ENCODE assay signal across 12 cellular contexts in the genomic region with DNA sequence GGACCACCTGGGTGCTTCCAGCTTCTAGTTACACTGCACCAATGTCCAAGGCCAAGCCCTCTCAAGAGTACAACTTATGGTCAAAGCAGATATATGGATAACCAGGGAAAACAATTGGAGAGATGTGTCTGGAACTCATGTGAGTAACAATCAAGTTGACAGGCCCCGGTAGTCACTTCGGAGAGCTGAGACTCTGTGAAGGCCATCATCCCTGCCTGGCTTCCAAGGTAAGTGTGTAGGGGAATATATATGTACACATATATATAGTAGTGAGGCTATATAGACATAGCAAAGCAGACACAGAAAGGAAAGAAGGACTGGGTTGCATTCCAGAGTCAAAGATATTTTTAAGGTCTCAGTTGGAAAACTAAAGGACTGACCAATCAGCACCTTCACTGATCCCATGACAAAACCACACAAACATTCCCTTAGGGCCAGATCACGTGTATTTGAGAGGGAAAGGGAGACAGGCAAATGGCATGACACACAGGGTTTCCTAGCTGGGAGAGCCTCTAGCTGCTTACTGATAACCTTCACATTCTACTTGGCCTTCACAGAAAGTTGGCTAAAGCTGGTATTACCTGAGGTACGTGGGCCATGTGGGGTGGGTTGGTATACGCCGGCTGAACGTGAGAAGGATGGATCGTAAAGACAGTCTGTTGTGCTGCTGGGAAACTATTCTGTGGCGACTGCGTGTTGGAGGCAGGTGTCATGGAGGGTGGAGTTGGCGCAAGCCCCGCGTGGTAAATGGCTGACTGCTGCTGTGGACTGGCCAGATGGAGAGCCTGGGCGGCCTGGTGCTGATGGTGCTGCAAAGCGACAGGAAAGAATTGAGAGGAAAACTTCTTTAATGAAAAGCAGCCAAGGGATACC. TPM values are rescaled to one million over a fixed set of nuclear protein-coding genes. Genes with fewer than 3 reads are reported as not detected.
DNase-seq lines count a peak whose midpoint lies in the region; ATAC-seq and TF ChIP-seq lines count a peak whose summit lies in the region.
"Had no signal": no experiment of that assay in that cellular context is flagged by ENCODE, and none has a peak within 500 bp of the region (broad histone marks: within the 10 kb centered on the region; RNA-seq: fewer than 3 reads in every experiment).

No MANE protein-coding gene starts in this region.

- CTCF ChIA-PET in activated naive CD4-positive, alpha-beta T cell treated with anti-CD3 and anti-CD28 coated beads for 36 hours (lab: Charles Lee): interaction anchor here (0.5 to 23.4 kb wide), 4 partner anchors 51 to 334 kb away, joined by 3 to 763 read pairs (median 3); partner anchors contain the start of gene SH2B3
- CTCF ChIA-PET in activated B cell treated with CpG ODN at 0.5 μM for 24 hours (lab: Charles Lee): interaction anchor here (1.5 to 12.1 kb wide), 2 partner anchors 57 to 74 kb away, joined by 3 to 522 read pairs; partner anchors contain the start of gene SH2B3

- POLR2A ChIA-PET in activated B cell treated with CpG ODN at 0.5 μM for 24 hours (lab: Charles Lee): no interaction called here

- H3K9me3 Mint-ChIP-seq in activated naive CD4-positive, alpha-beta T cell treated with anti-CD3 and anti-CD28 coated beads for 36 hours: no peaks in the 10 kb centered on the region
- H3K9me3 Mint-ChIP-seq in activated B cell treated with CpG ODN at 0.5 μM for 24 hours: no peaks in the 10 kb centered on the region
- H3K9me3 Mint-ChIP-seq in stimulated activated effector memory CD8-positive, alpha-beta T cell treated with anti-CD3 and anti-CD28 coated beads, Interleukin-12 subunit alpha, Interleukin-12 subunit beta, amount 100 ng/mL, for 72 hours: no peaks in the 10 kb centered on the region
- H3K9me3 Mint-ChIP-seq: activated CD4-positive, alpha-beta memory T cell treated with anti-CD3 and anti-CD28 coated beads, Interleukin-2, amount 10 ng/mL, durations not matched to agents 7 days and 5 days had no signal

- H3K27ac ChIP-seq in gastrocnemius medialis: no peak overlapping the region
- H3K27ac ChIP-seq: esophagus squamous epithelium, SJSA1 had no signal

- no peak for TF ChIP-seq POLR2A in gastrocnemius medialis (IDR thresholded peaks at IDR 0.05)

- peaks cover 16 to 17% of the 10 kb centered on the region in 2 donors for H3K4me1 ChIP-seq in gastrocnemius medialis
- H3K4me1 ChIP-seq: SJSA1 had no signal

- H3K27me3 ChIP-seq in gastrocnemius medialis: no peaks in the 10 kb centered on the region
- H3K27me3 ChIP-seq: esophagus squamous epithelium, SJSA1 had no signal

- no peak for TF ChIP-seq CTCF in activated B cell treated with CpG ODN at 0.5 μM for 24 hours (IDR thresholded peaks at IDR 0.05)
- no peak for TF ChIP-seq CTCF in gastrocnemius medialis (IDR thresholded peaks at IDR 0.05 in 4 of 5, conservative IDR thresholded peaks at IDR 0.05 in 1 of 5)

- H3K27ac Mint-ChIP-seq in activated naive CD4-positive, alpha-beta T cell treated with anti-CD3 and anti-CD28 coated beads for 36 hours: peak overlapping the region; percentile 37
- peak overlapping the region; percentile 14 for H3K27ac Mint-ChIP-seq in activated B cell treated with CpG ODN at 0.5 μM for 24 hours
- peak overlapping the region; percentile 27 for H3K27ac Mint-ChIP-seq in stimulated activated effector memory CD8-positive, alpha-beta T cell treated with anti-CD3 and anti-CD28 coated beads, Interleukin-12 subunit alpha, Interleukin-12 subunit beta, amount 100 ng/mL, for 72 hours
- H3K27ac Mint-ChIP-seq: activated CD4-positive, alpha-beta memory T cell treated with anti-CD3 and anti-CD28 coated beads, Interleukin-2, amount 10 ng/mL, durations not matched to agents 7 days and 5 days had no signal

- H3K9me3 ChIP-seq in gastrocnemius medialis: no peaks in the 10 kb centered on the region
- H3K9me3 ChIP-seq: esophagus squamous epithelium, SJSA1 had no signal

- no peak for ATAC-seq in activated B cell treated with CpG ODN at 0.5 μM for 24 hours (ENCODE audit: low read depth)
- ATAC-seq in stimulated activated effector memory CD8-positive, alpha-beta T cell treated with anti-CD3 and anti-CD28 coated beads, Interleukin-12 subunit alpha, Interleukin-12 subunit beta, amount 100 ng/mL, for 72 hours: no peak
- ATAC-seq in gastrocnemius medialis: no peak
- ATAC-seq in HG03139 (IDR thresholded peaks at IDR 0.05; ENCODE audit: unreplicated experiment): no peak

- peaks cover 10% of the 10 kb centered on the region for H3K4me1 Mint-ChIP-seq in activated naive CD4-positive, alpha-beta T cell treated with anti-CD3 and anti-CD28 coated beads for 36 hours (ENCODE audit: low read depth)
- peaks cover 5% of the 10 kb centered on the region for H3K4me1 Mint-ChIP-seq in activated B cell treated with CpG ODN at 0.5 μM for 24 hours
- peaks cover 28% of the 10 kb centered on the region for H3K4me1 Mint-ChIP-seq in stimulated activated effector memory CD8-positive, alpha-beta T cell treated with anti-CD3 and anti-CD28 coated beads, Interleukin-12 subunit alpha, Interleukin-12 subunit beta, amount 100 ng/mL, for 72 hours

- H3K4me3 Mint-ChIP-seq in activated naive CD4-positive, alpha-beta T cell treated with anti-CD3 and anti-CD28 coated beads for 36 hours: no peak overlapping the region
- H3K4me3 Mint-ChIP-seq in activated B cell treated with CpG ODN at 0.5 μM for 24 hours: no peak overlapping the region
- no peak overlapping the region for H3K4me3 Mint-ChIP-seq in stimulated activated effector memory CD8-positive, alpha-beta T cell treated with anti-CD3 and anti-CD28 coated beads, Interleukin-12 subunit alpha, Interleukin-12 subunit beta, amount 100 ng/mL, for 72 hours
- H3K4me3 Mint-ChIP-seq: activated CD4-positive, alpha-beta memory T cell treated with anti-CD3 and anti-CD28 coated beads, Interleukin-2, amount 10 ng/mL, durations not matched to agents 7 days and 5 days had no signal

- in situ Hi-C loops in gastrocnemius medialis (cut with MboI; ENCODE audit: low sequenced_read_pairs in 4 of 4): no loop called here

- no peak for DNase-seq in activated naive CD4-positive, alpha-beta T cell treated with anti-CD3 and anti-CD28 coated beads for 36 hours
- no peak for DNase-seq in activated naive CD4-positive, alpha-beta T cell treated with Interleukin-2 at 50 U/mL for 16 hours
- no peak for DNase-seq in activated B cell treated with CpG ODN at 0.5 μM for 24 hours
- DNase-seq in fibroblast of peridontal ligament (ENCODE audit: extremely low read depth): peak; percentile 66
- peak in 1 of 2 donors; percentile 44 for DNase-seq in stimulated activated effector memory CD8-positive, alpha-beta T cell treated with anti-CD3 and anti-CD28 coated beads, Interleukin-12 subunit alpha, Interleukin-12 subunit beta, amount 100 ng/mL, for 72 hours (ENCODE audit: low spot score in 2 of 2)
- DNase-seq in gastrocnemius medialis: no peak
- no peak for DNase-seq in globus pallidus (ENCODE audit: low spot score)
- DNase-seq: esophagus squamous epithelium, NCI-H524 had no signal

- intact Hi-C loops in activated naive CD4-positive, alpha-beta T cell treated with anti-CD3 and anti-CD28 coated beads for 36 hours (cut with micrococcal nuclease): no loop called here
- intact Hi-C loops in activated B cell treated with CpG ODN at 0.5 μM for 24 hours (cut with micrococcal nuclease) (no loop called here), gastrocnemius medialis (cut with DNase I; ENCODE audit: low total_unique reads) (no loop called here)

- H3K27me3 Mint-ChIP-seq in activated naive CD4-positive, alpha-beta T cell treated with anti-CD3 and anti-CD28 coated beads for 36 hours (ENCODE audit: low read depth): no peaks in the 10 kb centered on the region
- no peaks in the 10 kb centered on the region for H3K27me3 Mint-ChIP-seq in activated B cell treated with CpG ODN at 0.5 μM for 24 hours
- H3K27me3 Mint-ChIP-seq: activated CD4-positive, alpha-beta memory T cell treated with anti-CD3 and anti-CD28 coated beads, Interleukin-2, amount 10 ng/mL, durations not matched to agents 7 days and 5 days had no signal

- H3K4me3 ChIP-seq in gastrocnemius medialis: no peak overlapping the region
- H3K4me3 ChIP-seq: esophagus squamous epithelium, SJSA1 had no signal

- peaks cover 13% of the 10 kb centered on the region for H3K36me3 Mint-ChIP-seq in activated naive CD4-positive, alpha-beta T cell treated with anti-CD3 and anti-CD28 coated beads for 36 hours (ENCODE audit: low read depth)
- peaks cover 53% of the 10 kb centered on the region for H3K36me3 Mint-ChIP-seq in activated B cell treated with CpG ODN at 0.5 μM for 24 hours (ENCODE audit: low read depth)
- H3K36me3 Mint-ChIP-seq in stimulated activated effector memory CD8-positive, alpha-beta T cell treated with anti-CD3 and anti-CD28 coated beads, Interleukin-12 subunit alpha, Interleukin-12 subunit beta, amount 100 ng/mL, for 72 hours: peaks cover 71% of the 10 kb centered on the region

- peaks cover 0 to 39% of the 10 kb centered on the region in 2 donors for H3K36me3 ChIP-seq in gastrocnemius medialis

RNA-seq across cellular contexts. Expression of gene SH2B3, which starts 50.0 kb away (rescaled TPM):
- total RNA-seq in activated naive CD4-positive, alpha-beta T cell treated with anti-CD3 and anti-CD28 coated beads for 36 hours: 10 to 100 TPM; 21.1 to 21.3 TPM
- total RNA-seq in activated B cell treated with CpG ODN at 0.5 μM for 24 hours (46.7 and 50.7 TPM in 2 replicates), gastrocnemius medialis (10 to 100 TPM; 10.4 to 20.0 (median 15.5) TPM)
